Comparison of ENCODE assay signal across 1 cellular context in genomic region chr12:122090759-122091535, GRCh38.
TF ChIP-seq lines count a peak whose summit lies in the region.

No MANE protein-coding gene starts in this region.

TF ChIP-seq in HepG2, 621 proteins besides CTCF, POLR2A, EP300 and RAD21 (continued from another document):
- TF ChIP-seq HNF1A (IDR thresholded peaks at IDR 0.05; ENCODE audit: low read depth): no peak
- TF ChIP-seq HNF1A (CRISPR knock-in tag; IDR thresholded peaks at IDR 0.05; ENCODE audit: borderline replicate concordance): no peak
- TF ChIP-seq ZNF83 (CRISPR knock-in tag; IDR thresholded peaks at IDR 0.05; ENCODE audit: borderline replicate concordance): no peak
- no peak for TF ChIP-seq ZSCAN21 (CRISPR knock-in tag; IDR thresholded peaks at IDR 0.05; ENCODE audit: borderline replicate concordance)
- TF ChIP-seq FOSL1 (CRISPR knock-in tag; IDR thresholded peaks at IDR 0.05; ENCODE audit: borderline replicate concordance): no peak
